In genomic region chr6:170372380-170373325, GRCh38 we compare ENCODE assay signal across 1 cellular context.
TF ChIP-seq lines count a peak whose summit lies in the region.

No MANE protein-coding gene starts in this region.

TF ChIP-seq in WTC11, 78 proteins besides CTCF, POLR2A, EP300 and RAD21 (continued from another document):
- TF ChIP-seq ATF2 (CRISPR knock-in tag; IDR thresholded peaks at IDR 0.05; ENCODE audit: borderline replicate concordance, low read depth) (no peak), NR2C2 (CRISPR knock-in tag; IDR thresholded peaks at IDR 0.05) (no peak), ZBTB21 (CRISPR knock-in tag; IDR thresholded peaks at IDR 0.05; ENCODE audit: borderline replicate concordance) (no peak), PREB (CRISPR knock-in tag; IDR thresholded peaks at IDR 0.05; ENCODE audit: borderline replicate concordance) (no peak), EMX1 (CRISPR knock-in tag; IDR thresholded peaks at IDR 0.05) (no peak), ZNF138 (CRISPR knock-in tag; conservative IDR thresholded peaks at IDR 0.05) (no peak)
TF ChIP-seq in WTC11: peak in this region for 0.
